In the genomic region with DNA sequence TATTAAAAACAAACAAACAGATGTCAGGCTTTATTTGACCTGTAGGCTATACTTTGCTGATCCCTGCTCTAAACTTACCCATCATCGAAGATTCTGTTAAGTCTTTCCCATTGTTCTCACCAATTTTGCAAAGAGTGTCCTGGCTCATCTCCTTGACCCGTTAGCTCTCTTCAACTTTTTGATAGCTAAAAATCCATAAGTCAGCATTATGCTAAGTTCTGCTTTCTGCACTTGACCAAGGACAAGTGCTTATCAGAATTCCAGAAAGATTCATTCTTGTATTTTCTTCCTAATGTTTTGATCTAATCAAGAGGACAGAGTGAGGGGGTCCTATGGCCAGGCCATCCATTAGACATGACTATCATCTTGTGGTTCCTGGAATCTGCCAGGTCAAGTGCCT, we compare ENCODE assay signal across 32 cellular contexts.
"Had no signal": no experiment of that assay in that cellular context is flagged by ENCODE, and none has a peak within 500 bp of the region (broad histone marks: within the 10 kb centered on the region; RNA-seq: fewer than 3 reads in every experiment).

No MANE protein-coding gene starts in this region.

- H3K27ac ChIP-seq: left lung, lower lobe of right lung, pancreas, prostate gland, sigmoid colon, spleen, suprapubic skin, thoracic aorta, tibial artery, upper lobe of right lung, uterus had no signal

- H3K27ac Mint-ChIP-seq: mesothelial cell of epicardium; naive B cell; nephron; stimulated activated effector memory CD8-positive, alpha-beta T cell treated with anti-CD3 and anti-CD28 coated beads, Interleukin-12 subunit alpha, Interleukin-12 subunit beta, amount 100 ng/mL, for 72 hours had no signal

- H3K27me3 ChIP-seq: left lung, pancreas, sigmoid colon, spleen, suprapubic skin, tibial artery, upper lobe of right lung, uterus had no signal

- H3K4me1 Mint-ChIP-seq: mesothelial cell of epicardium, naive B cell, nephron, neural crest cell had no signal

- H3K9me3 ChIP-seq: left lung, lower lobe of right lung, pancreas, prostate gland, sigmoid colon, spleen, suprapubic skin, thoracic aorta, tibial artery, upper lobe of right lung, uterus had no signal

- ATAC-seq: left colon; left lung; lower lobe of right lung; pancreas; right cardiac atrium; stimulated activated effector memory CD8-positive, alpha-beta T cell treated with anti-CD3 and anti-CD28 coated beads, Interleukin-12 subunit alpha, Interleukin-12 subunit beta, amount 100 ng/mL, for 72 hours; upper lobe of right lung had no signal

- H3K4me3 Mint-ChIP-seq: immature natural killer cell; mesothelial cell of epicardium; naive B cell; nephron; neural crest cell; stimulated activated effector memory CD8-positive, alpha-beta T cell treated with anti-CD3 and anti-CD28 coated beads, Interleukin-12 subunit alpha, Interleukin-12 subunit beta, amount 100 ng/mL, for 72 hours; stimulated activated naive CD8-positive, alpha-beta T cell treated with anti-CD3 and anti-CD28 coated beads, Interleukin-15, Interleukin-2, amounts not matched to agents 100 ng/mL and 50 ng/mL, for 24 hours had no signal

- H3K36me3 Mint-ChIP-seq: mesothelial cell of epicardium; naive B cell; stimulated activated effector memory CD8-positive, alpha-beta T cell treated with anti-CD3 and anti-CD28 coated beads, Interleukin-12 subunit alpha, Interleukin-12 subunit beta, amount 100 ng/mL, for 72 hours had no signal

- H3K36me3 ChIP-seq: left lung, lower lobe of right lung, pancreas, prostate gland, sigmoid colon, spleen, suprapubic skin, thoracic aorta, tibial artery, upper lobe of right lung, uterus had no signal

- H3K4me3 ChIP-seq: left lung, lower lobe of right lung, pancreas, prostate gland, sigmoid colon, spleen, suprapubic skin, thoracic aorta, tibial artery, upper lobe of right lung, uterus had no signal

- H3K4me1 ChIP-seq: left lung, lower lobe of right lung, pancreas, prostate gland, sigmoid colon, spleen, suprapubic skin, tibial artery, upper lobe of right lung, uterus had no signal

- H3K9me3 Mint-ChIP-seq: immature natural killer cell, mesothelial cell of epicardium, naive B cell, nephron, neural crest cell had no signal

- FAIRE-seq: islet of Langerhans, kidney, pancreas, small intestine had no signal

- DNase-seq: hypothalamus; immature natural killer cell; kidney; left colon; left lung; lower lobe of right lung; mammary epithelial cell; mesenchymal stem cell; naive B cell; nucleus accumbens; pancreas; posterior cingulate gyrus; retina; right cardiac atrium; sigmoid colon; small intestine; spleen; stimulated activated CD4-positive, alpha-beta T cell treated with anti-CD3 and anti-CD28 coated beads, Interleukin-4, amount 100 ng/mL, for 24 hours; stimulated activated naive CD4-positive, alpha-beta T cell; tibial artery; trophoblast cell; upper lobe of right lung; uterus had no signal
